8 cellular contexts compared by ENCODE assay signal in the genomic region with DNA sequence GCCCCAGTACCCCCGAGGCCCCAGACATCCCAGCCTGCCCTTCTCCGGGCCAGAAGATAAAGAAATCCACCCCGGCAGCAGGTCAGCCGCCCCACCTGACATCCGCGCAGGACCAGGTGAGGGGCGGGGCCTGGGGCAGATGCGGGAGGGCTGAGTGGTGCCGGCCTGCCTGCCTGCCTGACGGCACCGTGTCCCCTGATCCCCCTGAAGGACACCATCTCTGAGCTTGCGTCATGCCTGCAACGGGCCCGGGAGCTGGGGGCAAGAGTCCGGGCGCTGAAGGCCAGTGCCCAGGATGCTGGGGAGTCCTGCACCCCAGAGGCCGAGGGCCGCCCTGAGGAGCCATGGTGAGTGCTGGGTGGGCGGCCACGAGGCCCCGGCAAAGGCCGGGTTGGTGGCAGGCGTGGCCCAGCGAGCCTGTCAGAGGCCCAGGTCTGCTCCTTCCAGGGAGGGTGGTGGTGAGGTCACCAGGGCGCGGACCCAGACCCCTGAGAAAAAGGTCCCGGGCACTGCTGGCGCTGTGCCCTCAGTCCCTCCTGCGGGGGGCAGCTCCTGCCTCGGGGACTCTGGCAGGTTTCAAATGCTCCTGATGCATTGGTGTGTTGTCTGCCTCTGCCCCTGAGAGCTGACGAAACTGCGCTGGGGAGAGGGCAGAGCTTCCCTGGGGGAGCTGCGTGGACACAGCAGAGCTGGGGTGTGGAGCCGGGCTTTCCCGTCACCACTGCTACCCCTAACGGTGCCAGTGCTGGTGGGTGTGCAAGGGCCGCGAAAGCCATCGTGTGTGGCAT. TPM values are rescaled to one million over a fixed set of nuclear protein-coding genes. Genes with fewer than 3 reads are reported as not detected.
DNase-seq lines count a peak whose midpoint lies in the region; ATAC-seq and TF ChIP-seq lines count a peak whose summit lies in the region.

No MANE protein-coding gene starts in this region.

- ATAC-seq in GM21576 (IDR thresholded peaks at IDR 0.05; ENCODE audit: unreplicated experiment) (no peak), GM18873 (IDR thresholded peaks at IDR 0.05; ENCODE audit: low FRiP score, unreplicated experiment) (no peak), GM21515 (IDR thresholded peaks at IDR 0.05; ENCODE audit: unreplicated experiment) (no peak)

- no peak overlapping the region for H3K23ac ChIP-seq in mesendoderm (ENCODE audit: low read length)

- H2BK5ac ChIP-seq in mesendoderm (ENCODE audit: low read length) = no peak overlapping the region

- DNase-seq in NCI-H2081 (lab: John Stamatoyannopoulos, UW) = peak; percentile 35 to 37
- no peak for DNase-seq in NCI-H2081 treated with DMSO at 0.1 percent for 48 hours (lab: John Stamatoyannopoulos, UW)
- peak; percentile 37 for DNase-seq in NCI-H1105 (lab: John Stamatoyannopoulos, UW)
- no peak for DNase-seq in astrocyte of the cerebellum (ENCODE audit: low read depth)
- DNase-seq in mesendoderm = peak; percentile 55

- H3K4ac ChIP-seq in mesendoderm (ENCODE audit: low read depth, low read length) = peak overlapping the region; percentile 93

- H3K4me1 ChIP-seq in mesendoderm (ENCODE audit: control insufficient read depth, low read depth, low read length) = no peaks in the 10 kb centered on the region

- no CpG with 5 or more reads among the region's 39 CpGs for WGBS in mesendoderm (ENCODE audit: extremely low coverage, insufficient coverage, low lambda C conversion rate)

- H3K27ac ChIP-seq in mesendoderm (ENCODE audit: low read depth, low read length) = no peak overlapping the region

- H3K79me2 ChIP-seq in mesendoderm (ENCODE audit: control insufficient read depth, insufficient read depth, low read length) = peaks cover 12% of the 10 kb centered on the region

- no peak overlapping the region for H4K5ac ChIP-seq in mesendoderm (ENCODE audit: low read length)

- H3K18ac ChIP-seq in mesendoderm (ENCODE audit: low read length) = peak overlapping the region; percentile 90

- H3K56ac ChIP-seq in mesendoderm (ENCODE audit: low read length) = peak overlapping the region; percentile 92

- no peak overlapping the region for H2AK5ac ChIP-seq in mesendoderm (ENCODE audit: low read length)

- no peak for TF ChIP-seq CTCF in astrocyte of the cerebellum (IDR thresholded peaks at IDR 0.05; ENCODE audit: low read depth, low read length, missing control alignments)

- no peaks in the 10 kb centered on the region for H3K27me3 ChIP-seq in mesendoderm (ENCODE audit: insufficient read depth, low read length, poor library complexity)

- H3K9ac ChIP-seq in mesendoderm (ENCODE audit: low read length) = peak overlapping the region; percentile 98

- H2BK120ac ChIP-seq in mesendoderm (ENCODE audit: low read depth, low read length) = no peak overlapping the region

- peaks cover 20% of the 10 kb centered on the region for H3K36me3 ChIP-seq in mesendoderm (ENCODE audit: control insufficient read depth, insufficient read depth, low read length)

- peaks cover 8% of the 10 kb centered on the region for H3K79me1 ChIP-seq in mesendoderm (ENCODE audit: low read length)

- H2BK15ac ChIP-seq in mesendoderm (replicated peaks; ENCODE audit: low read depth) = no peak overlapping the region

- no peak overlapping the region for H4K8ac ChIP-seq in mesendoderm (ENCODE audit: low read depth, low read length)

- peak overlapping the region; percentile 81 for H3K4me2 ChIP-seq in mesendoderm (ENCODE audit: low read length)

- in situ Hi-C loops in astrocyte of the cerebellum (cut with HindIII; ENCODE audit: low sequenced_read_pairs) = no loop called here

- H3K4me3 ChIP-seq in astrocyte of the cerebellum (ENCODE audit: low read depth, low read length) (peak overlapping the region; percentile 53), mesendoderm (ENCODE audit: low read length) (peak overlapping the region; percentile 84)

RNA-seq across cellular contexts. Expression of gene CDT1, which starts 1.2 kb away (rescaled TPM):
- 38.9 TPM for polyA plus RNA-seq in mesendoderm (2013, experiment 1 of 2)
- 37.7 TPM for polyA plus RNA-seq in mesendoderm (2013, experiment 2 of 2)

RNA-seq across cellular contexts. Expression of gene APRT, which starts 7.0 kb away (rescaled TPM):
- 300 TPM for polyA plus RNA-seq in mesendoderm (2013, experiment 1 of 2)
- polyA plus RNA-seq in mesendoderm (2013, experiment 2 of 2) = 305 TPM

RNA-seq across cellular contexts. Expression of gene PIEZO1, which starts 19.7 kb away (rescaled TPM):
- 37.5 TPM for polyA plus RNA-seq in mesendoderm (2013, experiment 1 of 2)
- polyA plus RNA-seq in mesendoderm (2013, experiment 2 of 2) = 38.4 TPM

RNA-seq across cellular contexts. Expression of gene GALNS, which starts 52.0 kb away (rescaled TPM):
- polyA plus RNA-seq in mesendoderm (2013, experiment 1 of 2) = 8.9 TPM
- 8.8 TPM for polyA plus RNA-seq in mesendoderm (2013, experiment 2 of 2)

RNA-seq across cellular contexts. Expression of gene TRAPPC2L, which starts 52.2 kb away (rescaled TPM):
- 108 TPM for polyA plus RNA-seq in mesendoderm (2013, experiment 1 of 2)
- 109 TPM for polyA plus RNA-seq in mesendoderm (2013, experiment 2 of 2)

Comparison
In these comparisons a context has a peak if more than half of its experiments do, and no peak if none do; other contexts are left out.
1. DNase-seq: peak in NCI-H2081 (2 of 2), NCI-H1105 (single experiment) and mesendoderm (single experiment); none in NCI-H2081 treated with DMSO at 0.1 percent for 48 hours (single experiment) and astrocyte of the cerebellum (single experiment).